ENCODE assay signal across 17 cellular contexts in the genomic region with DNA sequence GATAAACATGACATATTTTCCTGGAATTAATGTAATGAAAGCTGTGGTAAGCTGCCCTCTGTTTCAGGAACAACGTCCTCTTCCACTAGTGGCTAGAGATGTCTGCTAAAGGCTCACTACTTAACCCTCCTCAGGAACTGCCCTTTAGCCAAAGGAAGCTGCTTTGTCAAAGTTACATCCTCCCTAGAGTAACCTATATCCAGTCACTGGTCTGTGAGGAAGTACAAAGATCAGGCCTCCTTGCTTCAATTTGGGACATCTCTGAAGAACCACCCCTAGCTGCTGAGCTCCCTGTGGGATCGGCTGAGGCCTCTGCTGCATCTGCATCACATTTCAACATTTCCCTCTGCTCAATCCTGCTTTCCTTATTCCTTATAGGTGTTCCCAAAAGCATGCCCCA.
DNase-seq lines count a peak whose midpoint lies in the region; ATAC-seq and TF ChIP-seq lines count a peak whose summit lies in the region.
"Had no signal": no experiment of that assay in that cellular context is flagged by ENCODE, and none has a peak within 500 bp of the region (broad histone marks: within the 10 kb centered on the region; RNA-seq: fewer than 3 reads in every experiment).

No MANE protein-coding gene starts in this region.

- peak overlapping the region in 6 of 11 experiments; percentile 5 to 42 (median 16); a peak in 4 of 22 replicates for H3K4me2 ChIP-seq in BLaER1 treated with 17β-estradiol and CSF1 and Interleukin-3, amounts not matched to agents 10 nM and 100 nM
- H3K4me2 ChIP-seq: smooth muscle cell had no signal

- peaks cover 0 to 11% (median 8%) of the 10 kb centered on the region in 10 experiments; a peak in 13 of 20 replicates for H3K4me1 ChIP-seq in BLaER1 treated with 17β-estradiol and CSF1 and Interleukin-3, amounts not matched to agents 10 nM and 100 nM
- H3K4me1 ChIP-seq in ascending aorta (peaks cover 2 to 17% of the 10 kb centered on the region in 2 donors), right cardiac atrium (ENCODE audit: control insufficient read depth, insufficient read depth, low read length) (peaks cover 4% of the 10 kb centered on the region), colonic mucosa (no peaks in the 10 kb centered on the region)

- H4K20me1 ChIP-seq in BLaER1 treated with 17β-estradiol and CSF1 and Interleukin-3, amounts not matched to agents 10 nM and 100 nM = peaks cover 0 to 8% (median 0%) of the 10 kb centered on the region in 11 experiments; a peak in 2 of 22 replicates

- intact Hi-C loops in ascending aorta (cut with DNase I) = loop anchor here (5.0 kb wide), 1 partner anchor 142 kb away; a partner anchor contains a TSS
- intact Hi-C loops in right cardiac atrium (cut with DNase I) = no loop called here
- intact Hi-C loops in colonic mucosa (cut with DNase I) = no loop called here

- H3K9ac ChIP-seq in BLaER1 treated with 17β-estradiol and CSF1 and Interleukin-3, amounts not matched to agents 10 nM and 100 nM = no peak overlapping the region
- H3K9ac ChIP-seq in colonic mucosa (ENCODE audit: low read depth in 2 of 2, low read length in 2 of 2) = no peak overlapping the region

- H3K27ac ChIP-seq in BLaER1 treated with 17β-estradiol and CSF1 and Interleukin-3, amounts not matched to agents 10 nM and 100 nM = no peak overlapping the region
- H3K27ac ChIP-seq in ascending aorta = peak overlapping the region; percentile 20 to 29
- no peak overlapping the region for H3K27ac ChIP-seq in right cardiac atrium (ENCODE audit: low read length)
- H3K27ac ChIP-seq in colonic mucosa = no peak overlapping the region
- H3K27ac ChIP-seq: coronary artery, psoas muscle had no signal

- peak; percentile 40 to 62 for ATAC-seq in right cardiac atrium
- ATAC-seq: psoas muscle; stimulated activated memory B cell treated with anti-CD40 and anti-IgM and Interleukin-4, amounts not matched to agents 10 μg/mL and 1 μg/mL and 100 μg/mL, for 72 hours; T-helper 17 cell had no signal

- no peaks in the 10 kb centered on the region for H3K27me3 ChIP-seq in BLaER1 treated with 17β-estradiol and CSF1 and Interleukin-3, amounts not matched to agents 10 nM and 100 nM
- H3K27me3 ChIP-seq in ascending aorta (no peaks in the 10 kb centered on the region), right cardiac atrium (ENCODE audit: control insufficient read depth, insufficient read depth) (no peaks in the 10 kb centered on the region), colonic mucosa (no peaks in the 10 kb centered on the region)

- H3K9me3 ChIP-seq in BLaER1 treated with 17β-estradiol and CSF1 and Interleukin-3, amounts not matched to agents 10 nM and 100 nM (replicated peaks in 1 of 11) = peaks cover 0 to 9% (median 5%) of the 10 kb centered on the region in 11 experiments; a peak in 8 of 22 replicates
- H3K9me3 ChIP-seq in ascending aorta = no peaks in the 10 kb centered on the region
- H3K9me3 ChIP-seq in right cardiac atrium (ENCODE audit: control insufficient read depth, low read length) = no peaks in the 10 kb centered on the region
- no peaks in the 10 kb centered on the region for H3K9me3 ChIP-seq in colonic mucosa
- H3K9me3 ChIP-seq: psoas muscle had no signal

- H3K36me3 ChIP-seq in BLaER1 treated with 17β-estradiol and CSF1 and Interleukin-3, amounts not matched to agents 10 nM and 100 nM = peaks cover 0 to 20% (median 0%) of the 10 kb centered on the region in 11 experiments; a peak in 4 of 22 replicates
- H3K36me3 ChIP-seq in ascending aorta (peaks cover 4 to 5% of the 10 kb centered on the region in 2 donors), colonic mucosa (no peaks in the 10 kb centered on the region)

- WGBS in right cardiac atrium = 47% methylated on average over 2 of the region's 2 CpGs

- DNase-seq in Kasumi-1 (lab: John Stamatoyannopoulos, UW) = peak; percentile 58 to 60
- DNase-seq in ascending aorta (ENCODE audit: low spot score in 2 of 2) = no peak
- DNase-seq in right cardiac atrium = no peak
- DNase-seq in stimulated activated naive CD4-positive, alpha-beta T cell (lab: John Stamatoyannopoulos, UW) = no peak
- no peak for DNase-seq in activated CD4-positive, alpha-beta T cell treated with anti-CD3 and anti-CD28 coated beads, Interleukin-2, amount 50 U/mL, for 1 hour
- DNase-seq in T-helper 1 cell = no peak
- no peak for DNase-seq in colonic mucosa
- DNase-seq: activated CD8-positive, alpha-beta memory T cell treated with anti-CD3 and anti-CD28 coated beads, Interleukin-2, amount 50 U/mL, for 4 hours; endodermal cell; NCI-H774; psoas muscle; SHP77 treated with DMSO at 0.1 percent for 48 hours; T-helper 17 cell had no signal

- H3K4me3 ChIP-seq in BLaER1 treated with 17β-estradiol and CSF1 and Interleukin-3, amounts not matched to agents 10 nM and 100 nM = no peak overlapping the region
- H3K4me3 ChIP-seq in ascending aorta = no peak overlapping the region
- no peak overlapping the region for H3K4me3 ChIP-seq in right cardiac atrium (ENCODE audit: low read length)
- no peak overlapping the region for H3K4me3 ChIP-seq in colonic mucosa
- H3K4me3 ChIP-seq: coronary artery, psoas muscle, smooth muscle cell had no signal

- TF ChIP-seq CTCF in ascending aorta (IDR thresholded peaks at IDR 0.05) (no peak), colonic mucosa (IDR thresholded peaks at IDR 0.05) (no peak)

Comparison
In these comparisons a context has a peak if more than half of its experiments do, and no peak if none do; other contexts are left out.
1. H3K27ac ChIP-seq: peak in ascending aorta (2 of 2); none in BLaER1 treated with 17β-estradiol and CSF1 and Interleukin-3, amounts not matched to agents 10 nM and 100 nM (0 of 11), right cardiac atrium (single experiment) and colonic mucosa (single experiment).
2. DNase-seq: peak in Kasumi-1 (2 of 2); none in ascending aorta (0 of 2), right cardiac atrium (0 of 3), stimulated activated naive CD4-positive, alpha-beta T cell (0 of 6), activated CD4-positive, alpha-beta T cell treated with anti-CD3 and anti-CD28 coated beads, Interleukin-2, amount 50 U/mL, for 1 hour (single experiment), T-helper 1 cell (0 of 5) and colonic mucosa (single experiment).